Comparison of ENCODE assay signal across 8 cellular contexts in the genomic region with DNA sequence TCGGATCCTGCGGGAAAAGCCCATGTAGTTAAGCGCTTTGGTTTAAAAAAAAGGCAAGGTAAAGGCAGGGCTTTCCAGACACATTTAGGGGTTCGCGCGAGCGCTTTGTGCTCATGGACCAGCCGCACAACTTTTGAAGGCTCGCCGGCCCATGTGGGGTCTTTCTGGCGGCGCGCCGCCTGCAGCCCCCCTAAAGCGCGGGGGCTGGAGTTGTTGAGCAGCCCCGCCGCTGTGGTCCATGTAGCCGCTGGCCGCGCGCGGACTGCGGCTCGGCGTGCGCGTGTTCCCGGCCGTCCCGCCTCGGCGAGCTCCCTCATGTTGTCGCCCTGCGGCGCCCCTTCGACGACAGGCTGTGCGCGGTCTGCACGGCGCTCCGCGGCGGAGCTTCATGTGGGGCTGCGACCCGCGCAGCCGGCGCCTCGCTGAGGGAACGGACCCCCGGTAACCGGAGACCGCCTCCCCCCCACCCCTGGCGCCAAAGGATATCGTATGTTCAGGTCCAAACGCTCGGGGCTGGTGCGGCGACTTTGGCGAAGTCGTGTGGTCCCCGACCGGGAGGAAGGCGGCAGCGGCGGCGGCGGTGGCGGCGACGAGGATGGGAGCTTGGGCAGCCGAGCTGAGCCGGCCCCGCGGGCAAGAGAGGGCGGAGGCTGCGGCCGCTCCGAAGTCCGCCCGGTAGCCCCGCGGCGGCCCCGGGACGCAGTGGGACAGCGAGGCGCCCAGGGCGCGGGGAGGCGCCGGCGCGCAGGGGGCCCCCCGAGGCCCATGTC. TPM values are rescaled to one million over a fixed set of nuclear protein-coding genes. Genes with fewer than 3 reads are reported as not detected.
A peak's percentile ranks its signal among the peaks of the same experiment; 100 is the strongest.
DNase-seq lines count a peak whose midpoint lies in the region; ATAC-seq and TF ChIP-seq lines count a peak whose summit lies in the region.

No MANE protein-coding gene starts in this region.

- no peaks in the 10 kb centered on the region for H4K20me1 ChIP-seq in fibroblast of lung (ENCODE audit: control insufficient read depth, extremely low read depth, insufficient read depth, low read length)

- no peak for ATAC-seq in HG03045 (IDR thresholded peaks at IDR 0.05; ENCODE audit: unreplicated experiment)

- H3K9me3 ChIP-seq in fibroblast of lung (ENCODE audit: control insufficient read depth, insufficient read depth, low read depth, low read length) = no peaks in the 10 kb centered on the region

- TF ChIP-seq CTCF in VCaP (conservative IDR thresholded peaks at IDR 0.05) = no peak
- no peak for TF ChIP-seq CTCF in fibroblast of lung (conservative IDR thresholded peaks at IDR 0.05 in 1 of 2, IDR thresholded peaks at IDR 0.05 in 1 of 2; ENCODE audit: low read depth in 1 of 2, low read length in 2 of 2)
- no peak for TF ChIP-seq CTCF in progenitor cell of endocrine pancreas (IDR thresholded peaks at IDR 0.05; ENCODE audit: unreplicated experiment)

- no peaks in the 10 kb centered on the region for H3K27me3 ChIP-seq in fibroblast of lung (ENCODE audit: control insufficient read depth, insufficient read depth, low read length)

- H3K4me3 Mint-ChIP-seq in progenitor cell of endocrine pancreas (ENCODE audit: low read depth) = peak overlapping the region; percentile 95

- DNase-seq in DMS53 (lab: John Stamatoyannopoulos, UW) = peak; percentile 45
- no peak for DNase-seq in DMS53 treated with DMSO at 0.1 percent for 48 hours (lab: John Stamatoyannopoulos, UW; ENCODE audit: unreplicated experiment)
- DNase-seq in fibroblast of lung (ENCODE audit: low read depth in 2 of 2) = peak in 1 of 2 donors; percentile 36
- DNase-seq in progenitor cell of endocrine pancreas (ENCODE audit: low spot score, unreplicated experiment) = peak; percentile 20
- no peak for DNase-seq in NCI-H524 treated with DMSO at 0.1 percent for 48 hours (lab: John Stamatoyannopoulos, UW)
- no peak for DNase-seq in NCI-H1436 treated with DMSO at 0.1 percent for 48 hours (lab: John Stamatoyannopoulos, UW)

- no peaks in the 10 kb centered on the region for H3K27me3 Mint-ChIP-seq in progenitor cell of endocrine pancreas

- H3K9ac ChIP-seq in fibroblast of lung (ENCODE audit: insufficient read depth, low read length) = peak overlapping the region; percentile 72

- H3K9me3 Mint-ChIP-seq in progenitor cell of endocrine pancreas (ENCODE audit: low read depth) = no peaks in the 10 kb centered on the region

- peaks cover 36% of the 10 kb centered on the region for H3K4me1 Mint-ChIP-seq in progenitor cell of endocrine pancreas (ENCODE audit: low read depth)

- H3K36me3 Mint-ChIP-seq in progenitor cell of endocrine pancreas (ENCODE audit: insufficient read depth) = peaks cover 8% of the 10 kb centered on the region

- H3K36me3 ChIP-seq in fibroblast of lung (ENCODE audit: control insufficient read depth, insufficient read depth, low read length) = peaks cover 2% of the 10 kb centered on the region

- H3K4me2 ChIP-seq in fibroblast of lung (ENCODE audit: extremely low read depth, insufficient read depth, low read length) = peak overlapping the region; percentile 88

- peaks cover 17% of the 10 kb centered on the region for H3K4me1 ChIP-seq in fibroblast of lung (ENCODE audit: control insufficient read depth, extremely low read depth, insufficient read depth, low read length)

- H3K27ac ChIP-seq in VCaP = peak overlapping the region; percentile 88
- peak overlapping the region; percentile 66 for H3K27ac ChIP-seq in fibroblast of lung (ENCODE audit: insufficient read depth, low read length)

- peak overlapping the region; percentile 65 to 90 (median 86) for H3K4me3 ChIP-seq in fibroblast of lung (replicated peaks in 1 of 4; ENCODE audit: control extremely low read depth in 1 of 4, insufficient read depth in 1 of 4, low read depth in 3 of 4, low read length in 4 of 4)

- H2AFZ ChIP-seq in fibroblast of lung (ENCODE audit: low read length) = no peak overlapping the region

- H3K27ac Mint-ChIP-seq in progenitor cell of endocrine pancreas = peak overlapping the region; percentile 94

- H3K79me2 ChIP-seq in fibroblast of lung (ENCODE audit: control insufficient read depth, insufficient read depth, low read length) = peaks cover 41% of the 10 kb centered on the region

RNA-seq across cellular contexts. Expression of a gene that starts 0.9 kb away (rescaled TPM):
- total RNA-seq in fibroblast of lung (8.7 and 8.9 TPM in 2 replicates), progenitor cell of endocrine pancreas (35.5 and 38.9 TPM in 2 replicates)
- 1.2 and 2.1 TPM in 2 replicates for polyA plus RNA-seq in fibroblast of lung
- polyA plus RNA-seq in fibroblast of lung (2012) = 2.8 and 5.5 TPM in 2 replicates
- 2.2 and 7.6 TPM in 2 replicates for polyA minus RNA-seq in fibroblast of lung (ENCODE audit: low replicate concordance)

Comparison
In these comparisons a context has a peak if more than half of its experiments do, and no peak if none do; other contexts are left out.
1. DNase-seq: peak in DMS53 (single experiment) and progenitor cell of endocrine pancreas (single experiment); none in DMS53 treated with DMSO at 0.1 percent for 48 hours (single experiment), NCI-H524 treated with DMSO at 0.1 percent for 48 hours (single experiment) and NCI-H1436 treated with DMSO at 0.1 percent for 48 hours (single experiment).